In the genomic region with DNA sequence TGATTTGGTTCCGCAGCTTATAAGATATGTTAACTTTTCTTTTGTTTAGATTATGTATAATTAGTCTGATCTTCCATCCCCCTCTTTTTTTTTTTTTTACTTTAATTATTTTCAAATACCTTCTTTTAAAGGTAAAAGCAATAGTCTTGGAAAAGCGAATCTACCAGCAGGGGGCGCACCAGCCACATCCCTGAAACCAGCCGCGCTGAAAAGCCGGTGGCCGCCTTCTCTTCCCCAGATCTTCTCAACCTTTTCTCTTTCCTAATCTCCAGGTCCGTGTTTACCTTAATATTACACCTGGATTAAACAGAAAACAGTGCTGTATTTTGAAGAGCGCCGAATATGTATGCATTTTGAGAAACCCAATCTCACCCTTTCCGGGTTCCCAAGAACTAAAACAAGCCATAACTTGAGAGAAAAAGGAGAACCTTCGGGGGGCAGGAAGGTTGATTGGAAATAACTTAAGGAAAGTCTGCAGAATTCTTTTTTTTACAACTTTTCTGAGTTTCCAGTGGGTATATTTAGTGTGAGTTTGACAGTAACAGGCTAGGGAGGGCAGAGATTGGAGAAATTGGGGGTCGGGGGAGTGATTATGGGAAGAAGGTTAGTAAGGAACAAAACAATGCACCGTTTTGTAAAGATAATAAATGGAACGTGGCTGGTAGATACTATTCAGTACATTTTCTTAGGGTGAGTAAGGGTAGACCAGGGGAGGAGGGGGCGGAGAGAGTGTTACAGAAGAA, we compare ENCODE assay signal across 8 cellular contexts. TPM values are rescaled to one million over a fixed set of nuclear protein-coding genes. Genes with fewer than 3 reads are reported as not detected.
A peak's percentile ranks its signal among the peaks of the same experiment; 100 is the strongest.
DNase-seq lines count a peak whose midpoint lies in the region; ATAC-seq and TF ChIP-seq lines count a peak whose summit lies in the region.

No MANE protein-coding gene starts in this region.

- no peak overlapping the region for H3K4me2 ChIP-seq in DND-41 (ENCODE audit: insufficient read depth, low read length)

- ATAC-seq in DND-41 (ENCODE audit: insufficient read depth, low read depth): peak; percentile 63; the same call in 1 of the 3 replicates
- ATAC-seq in HG02623 (IDR thresholded peaks at IDR 0.05; ENCODE audit: unreplicated experiment): peak; percentile 50
- ATAC-seq in GM19467 (IDR thresholded peaks at IDR 0.05; ENCODE audit: unreplicated experiment): no peak

- H3K4me1 ChIP-seq in DND-41 (ENCODE audit: insufficient read depth, low read length): no peaks in the 10 kb centered on the region
- peaks cover 19% of the 10 kb centered on the region for H3K4me1 ChIP-seq in mesodermal cell (ENCODE audit: control insufficient read depth, insufficient read depth, low read length, poor library complexity, severe bottlenecking)

- H2AFZ ChIP-seq in DND-41 (ENCODE audit: low read depth, low read length): no peak overlapping the region

- H3K9me3 ChIP-seq in DND-41 (ENCODE audit: insufficient read depth, low read length, severe bottlenecking): no peaks in the 10 kb centered on the region
- H3K9me3 ChIP-seq in mesodermal cell (ENCODE audit: control insufficient read depth, low read length): no peaks in the 10 kb centered on the region

- TF ChIP-seq CTCF in DND-41 (IDR thresholded peaks at IDR 0.05; ENCODE audit: borderline replicate concordance, extremely low read depth, low read length, poor library complexity, severe bottlenecking): peak; percentile 69

- H3K27ac ChIP-seq in DND-41 (ENCODE audit: low read length) (no peak overlapping the region), mesodermal cell (ENCODE audit: low read depth, low read length, severe bottlenecking) (peak overlapping the region; percentile 53)

- H3K36me3 ChIP-seq in DND-41 (ENCODE audit: insufficient read depth, low read length) (no peaks in the 10 kb centered on the region), mesodermal cell (ENCODE audit: control insufficient read depth, insufficient read depth, low read length) (no peaks in the 10 kb centered on the region)

- H3K27me3 ChIP-seq in DND-41 (ENCODE audit: insufficient read depth, low read length, poor library complexity): peaks cover 7% of the 10 kb centered on the region

- no peaks in the 10 kb centered on the region for H3K79me2 ChIP-seq in DND-41 (ENCODE audit: insufficient read depth, low read length)

- DNase-seq in DND-41 (peak; percentile 65), NCI-H2171 (lab: John Stamatoyannopoulos, UW) (peak; percentile 55), dermis microvascular lymphatic vessel endothelial cell (ENCODE audit: low read depth in 2 of 2) (peak; percentile 28 to 69)
- DNase-seq in activated CD4-positive, alpha-beta T cell treated with anti-CD3 and anti-CD28 coated beads for 4 hours: peak; percentile 23 to 44
- DNase-seq in stimulated activated naive CD4-positive, alpha-beta T cell treated with Interleukin-2 at 50 U/mL for 16 hours (lab: John Stamatoyannopoulos, UW): peak; percentile 33

- WGBS in mesodermal cell (ENCODE audit: insufficient coverage in 2 of 2), 2 experiments: 0 to 4% methylated on average over 4 to 9 of the region's 16 CpGs

- H3K9ac ChIP-seq in DND-41 (ENCODE audit: low read depth, low read length): no peak overlapping the region

- no peaks in the 10 kb centered on the region for H4K20me1 ChIP-seq in DND-41 (ENCODE audit: insufficient read depth, low read length)

- no peak overlapping the region for H3K4me3 ChIP-seq in DND-41 (ENCODE audit: low read depth in 1 of 2, low read length in 2 of 2)
- H3K4me3 ChIP-seq in mesodermal cell (ENCODE audit: extremely low read depth, insufficient read depth, low read length, poor library complexity, severe bottlenecking): peak overlapping the region; percentile 16

RNA-seq across cellular contexts. Expression of a gene that starts 2.0 kb away (rescaled TPM):
- not detected in 2 replicates for total RNA-seq in dermis microvascular lymphatic vessel endothelial cell
- 8.7 TPM for polyA plus RNA-seq in mesodermal cell (2013, experiment 1 of 2)
- 6.8 TPM for polyA plus RNA-seq in mesodermal cell (2013, experiment 2 of 2)
